In the genomic region with DNA sequence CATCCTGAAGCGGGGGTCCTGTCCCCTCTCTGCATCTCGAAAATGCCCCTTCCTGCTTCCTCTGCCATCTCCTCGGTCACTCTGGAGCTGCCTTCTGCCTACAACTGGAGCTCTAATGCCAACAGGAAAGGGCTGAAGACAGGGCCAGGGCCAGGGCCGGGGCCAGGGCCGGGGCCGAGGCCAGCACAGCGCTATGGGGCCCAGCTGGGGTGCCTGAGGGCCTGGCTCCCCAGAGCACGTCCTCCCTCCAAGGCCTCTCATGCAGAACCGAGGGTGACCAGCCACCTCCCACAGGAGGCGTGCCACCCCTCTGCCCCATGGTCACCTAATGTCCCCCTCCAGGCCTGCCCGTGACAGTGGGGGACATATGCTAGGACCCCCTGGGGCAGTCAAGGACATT, we compare ENCODE assay signal across 19 cellular contexts.
"Had no signal": no experiment of that assay in that cellular context is flagged by ENCODE, and none has a peak within 500 bp of the region (broad histone marks: within the 10 kb centered on the region; RNA-seq: fewer than 3 reads in every experiment).

No MANE protein-coding gene starts in this region.

- H3K4me3 ChIP-seq: ascending aorta, breast epithelium, esophagus muscularis mucosa, psoas muscle, right lobe of liver, smooth muscle cell, transverse colon had no signal

- H3K27me3 Mint-ChIP-seq: activated naive CD4-positive, alpha-beta T cell treated with anti-CD3 and anti-CD28 coated beads, Interleukin-2, amount 50 U/mL, for 24 hours had no signal

- H3K4me1 Mint-ChIP-seq: activated naive CD4-positive, alpha-beta T cell treated with anti-CD3 and anti-CD28 coated beads, Interleukin-2, amount 50 U/mL, for 24 hours had no signal

- H3K27ac Mint-ChIP-seq: activated naive CD4-positive, alpha-beta T cell treated with anti-CD3 and anti-CD28 coated beads, Interleukin-2, amount 50 U/mL, for 24 hours; activated T-cell treated with anti-CD3 and anti-CD28 coated beads, Interleukin-2, amount 50 U/mL, for 72 hours had no signal

- H3K36me3 ChIP-seq: ascending aorta, breast epithelium, esophagus muscularis mucosa, right lobe of liver, transverse colon had no signal

- H3K27me3 ChIP-seq: ascending aorta, breast epithelium, esophagus muscularis mucosa, right lobe of liver, transverse colon had no signal

- H3K9me3 ChIP-seq: ascending aorta, breast epithelium, esophagus muscularis mucosa, psoas muscle, right lobe of liver, transverse colon had no signal

- ATAC-seq: activated T-cell treated with anti-CD3 and anti-CD28 coated beads, Interleukin-2, amount 50 U/mL, for 72 hours; psoas muscle; right lobe of liver had no signal

- H3K4me1 ChIP-seq: ascending aorta, breast epithelium had no signal

- H3K27ac ChIP-seq: ascending aorta, breast epithelium, esophagus muscularis mucosa, psoas muscle, transverse colon had no signal

- DNase-seq: activated CD4-positive, CD25-positive, alpha-beta regulatory T cell treated with anti-CD3 and anti-CD28 coated beads, Interleukin-2, amount 50 U/mL, for 72 hours; activated CD8-positive, alpha-beta memory T cell treated with anti-CD3 and anti-CD28 coated beads for 24 hours; activated CD8-positive, alpha-beta memory T cell treated with anti-CD3 and anti-CD28 coated beads, Interleukin-2, amount 50 U/mL, for 48 hours; activated gamma-delta T cell; activated T-cell treated with anti-CD3 and anti-CD28 coated beads, Interleukin-2, amount 50 U/mL, for 72 hours; effector CD4-positive, alpha-beta T cell; mammary epithelial cell; psoas muscle; right lobe of liver; stimulated activated CD4-positive, alpha-beta T cell treated with anti-CD3 and anti-CD28 coated beads, Interleukin-4, amount 100 ng/mL, for 24 hours; stimulated activated naive CD4-positive, alpha-beta T cell; substantia nigra; T1000; transverse colon had no signal

- H3K9me3 Mint-ChIP-seq: activated naive CD4-positive, alpha-beta T cell treated with anti-CD3 and anti-CD28 coated beads, Interleukin-2, amount 50 U/mL, for 24 hours; activated T-cell treated with anti-CD3 and anti-CD28 coated beads, Interleukin-2, amount 50 U/mL, for 72 hours had no signal

- H3K36me3 Mint-ChIP-seq: activated naive CD4-positive, alpha-beta T cell treated with anti-CD3 and anti-CD28 coated beads, Interleukin-2, amount 50 U/mL, for 24 hours had no signal

- H3K4me3 Mint-ChIP-seq: activated naive CD4-positive, alpha-beta T cell treated with anti-CD3 and anti-CD28 coated beads, Interleukin-2, amount 50 U/mL, for 24 hours; activated T-cell treated with anti-CD3 and anti-CD28 coated beads, Interleukin-2, amount 50 U/mL, for 72 hours had no signal
